In the genomic region with DNA sequence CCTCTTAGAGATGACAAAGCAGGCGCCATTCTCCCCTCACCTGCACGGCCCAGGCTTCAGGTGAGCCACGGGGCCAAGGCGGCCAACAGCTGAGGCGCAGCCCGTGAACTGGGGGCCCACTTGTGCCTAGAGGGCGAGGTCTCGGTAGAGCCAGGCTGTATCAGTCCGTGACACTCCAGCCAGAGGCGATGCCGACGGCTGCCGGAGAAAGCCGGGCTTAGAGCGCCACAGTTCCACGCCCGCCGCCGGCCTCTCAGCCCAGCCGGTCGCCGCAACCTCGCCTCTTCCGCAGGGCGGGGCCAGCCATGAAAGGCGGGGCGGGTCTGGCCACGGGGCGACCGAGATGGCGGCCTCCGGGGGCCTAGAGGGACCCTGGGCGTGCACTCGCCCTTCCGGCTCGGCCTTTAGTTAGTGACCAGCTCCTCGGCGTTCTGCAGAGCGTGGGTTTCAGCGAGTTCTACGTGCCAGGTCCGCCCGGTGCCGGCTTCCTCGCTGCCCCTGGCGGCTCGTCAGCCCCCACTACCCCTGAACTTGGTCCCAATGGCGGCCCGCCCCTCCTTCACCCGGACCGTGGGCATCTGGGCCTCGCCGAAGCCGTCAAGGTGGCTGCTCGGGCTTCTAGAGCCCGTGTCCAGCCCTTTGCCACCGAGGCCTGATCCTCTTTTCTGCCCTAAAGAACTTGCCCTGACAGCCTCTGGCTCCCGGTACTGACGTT, we compare ENCODE assay signal across 8 cellular contexts. TPM values are rescaled to one million over a fixed set of nuclear protein-coding genes. Genes with fewer than 3 reads are reported as not detected.
DNase-seq lines count a peak whose midpoint lies in the region; ATAC-seq, FAIRE-seq and TF ChIP-seq lines count a peak whose summit lies in the region.

ZNF621 (plus strand) TSS at position 390 of the 715 bp plus-strand sequence. CDS start 881 bp downstream, outside the sequence.

- H3K4me2 ChIP-seq in astrocyte (ENCODE audit: low read length): peak within 1 kb of the TSS; percentile 96

- H3K27me3 ChIP-seq in astrocyte (ENCODE audit: insufficient read depth, low read length): no peaks in the 10 kb centered on the region

- peak within 1 kb of the TSS; percentile 97 for H3K27ac Mint-ChIP-seq in T-helper 2 cell treated with Interferon-gamma antibody and Interleukin-4, amounts not matched to agents 5 μg/mL and 100 μg/mL, for 36 hours
- H3K27ac Mint-ChIP-seq in astrocyte (ENCODE audit: unreplicated experiment): peak within 1 kb of the TSS; percentile 96

- H3K9me3 Mint-ChIP-seq in T-helper 2 cell treated with Interferon-gamma antibody and Interleukin-4, amounts not matched to agents 5 μg/mL and 100 μg/mL, for 36 hours: no peaks in the 10 kb centered on the region
- H3K9me3 Mint-ChIP-seq in astrocyte (ENCODE audit: unreplicated experiment): peaks cover 3% of the 10 kb centered on the region

- peaks cover 15% of the 10 kb centered on the region for H3K4me1 ChIP-seq in astrocyte (ENCODE audit: insufficient read depth, low read length)

- DNase-seq in NCI-H128 (lab: John Stamatoyannopoulos, UW; ENCODE audit: unreplicated experiment) (peak; percentile 56), astrocyte (ENCODE audit: low read depth) (peak; percentile 68), hepatic stellate cell (ENCODE audit: low spot score) (peak; percentile 86), retina (peak; percentile 95), amniotic stem cell (lab: John Stamatoyannopoulos, UW) (no peak)
- peak; percentile 87 for DNase-seq in T-helper 2 cell treated with Interferon-gamma antibody and Interleukin-4, amounts not matched to agents 5 μg/mL and 100 μg/mL, for 36 hours (ENCODE audit: low spot score)

- TF ChIP-seq CTCF in astrocyte (IDR thresholded peaks at IDR 0.05; ENCODE audit: insufficient read depth, low read depth, low read length): no peak

- peak within 1 kb of the TSS; percentile 100 for H2AFZ ChIP-seq in astrocyte (ENCODE audit: low read depth, low read length)

- H3K4me1 Mint-ChIP-seq in T-helper 2 cell treated with Interferon-gamma antibody and Interleukin-4, amounts not matched to agents 5 μg/mL and 100 μg/mL, for 36 hours (ENCODE audit: low read depth): peaks cover 26% of the 10 kb centered on the region
- peaks cover 7% of the 10 kb centered on the region for H3K4me1 Mint-ChIP-seq in astrocyte (ENCODE audit: low read depth, unreplicated experiment)

- H3K27me3 Mint-ChIP-seq in T-helper 2 cell treated with Interferon-gamma antibody and Interleukin-4, amounts not matched to agents 5 μg/mL and 100 μg/mL, for 36 hours (ENCODE audit: low read depth): no peaks in the 10 kb centered on the region
- no peaks in the 10 kb centered on the region for H3K27me3 Mint-ChIP-seq in astrocyte (ENCODE audit: low read depth, unreplicated experiment)

- no peaks in the 10 kb centered on the region for H3K9me3 ChIP-seq in astrocyte (ENCODE audit: insufficient read depth, low read depth, low read length)

- peaks cover 5% of the 10 kb centered on the region for H3K36me3 ChIP-seq in astrocyte (ENCODE audit: insufficient read depth, low read length)

- H3K27ac ChIP-seq in astrocyte (ENCODE audit: low read depth, low read length): peak within 1 kb of the TSS; percentile 87

- no peaks in the 10 kb centered on the region for H4K20me1 ChIP-seq in astrocyte (ENCODE audit: insufficient read depth, low read length)

- peak; percentile 99 for ATAC-seq in HG02759 (IDR thresholded peaks at IDR 0.05; ENCODE audit: unreplicated experiment)

- FAIRE-seq in astrocyte (lab: Jason Lieb, UNC): no peak

- H3K79me2 ChIP-seq in astrocyte (ENCODE audit: insufficient read depth, low read length): peaks cover 28% of the 10 kb centered on the region

- peaks cover 33% of the 10 kb centered on the region for H3K36me3 Mint-ChIP-seq in T-helper 2 cell treated with Interferon-gamma antibody and Interleukin-4, amounts not matched to agents 5 μg/mL and 100 μg/mL, for 36 hours (ENCODE audit: low read depth)
- peaks cover 25% of the 10 kb centered on the region for H3K36me3 Mint-ChIP-seq in astrocyte (ENCODE audit: low read depth, unreplicated experiment)

- peak within 1 kb of the TSS; percentile 93 for H3K9ac ChIP-seq in astrocyte (ENCODE audit: low read length)

- peak within 1 kb of the TSS; percentile 99 for H3K4me3 Mint-ChIP-seq in T-helper 2 cell treated with Interferon-gamma antibody and Interleukin-4, amounts not matched to agents 5 μg/mL and 100 μg/mL, for 36 hours
- H3K4me3 Mint-ChIP-seq in astrocyte (ENCODE audit: unreplicated experiment): peak within 1 kb of the TSS; percentile 97

- peak; percentile 96 for TF ChIP-seq POLR2A in GM15510 (IDR thresholded peaks at IDR 0.05; ENCODE audit: borderline replicate concordance, extremely low read depth, insufficient read length)

- peak within 1 kb of the TSS; percentile 86 for H3K4me3 ChIP-seq in astrocyte (ENCODE audit: insufficient read depth, low read depth, low read length)

RNA-seq across cellular contexts. Expression of gene ZNF621, which starts in this region (rescaled TPM):
- 26.6 and 28.9 TPM in 2 replicates for total RNA-seq in astrocyte
